13 cellular contexts compared by ENCODE assay signal in the genomic region with DNA sequence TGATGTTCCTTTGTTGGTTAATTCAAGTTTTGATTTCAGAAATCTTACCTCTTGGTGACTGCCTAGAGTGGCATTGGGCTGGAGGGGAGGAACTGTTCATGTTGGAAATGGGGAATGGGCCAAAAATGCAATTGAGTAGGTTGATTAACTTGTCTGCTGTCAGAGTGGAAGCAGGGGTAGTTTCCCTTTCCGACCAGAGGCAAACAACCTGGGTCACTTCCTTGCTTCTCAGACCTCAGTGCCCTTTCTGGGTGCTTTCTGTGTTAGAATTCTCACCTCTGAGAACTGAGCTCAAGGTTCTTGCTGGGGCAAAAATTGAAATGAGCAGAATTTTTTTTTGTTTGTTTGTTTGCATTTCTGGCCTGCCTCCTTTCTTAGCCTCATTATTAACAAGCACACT. TPM values are rescaled to one million over a fixed set of nuclear protein-coding genes. Genes with fewer than 3 reads are reported as not detected.
DNase-seq lines count a peak whose midpoint lies in the region; ATAC-seq, FAIRE-seq and TF ChIP-seq lines count a peak whose summit lies in the region.
"Had no signal": no experiment of that assay in that cellular context is flagged by ENCODE, and none has a peak within 500 bp of the region (broad histone marks: within the 10 kb centered on the region; RNA-seq: fewer than 3 reads in every experiment).

No MANE protein-coding gene starts in this region.

- intact Hi-C loops in GM12878 (cut with micrococcal nuclease; ENCODE audit: unreplicated experiment): loop anchor here (2.0 to 5.0 kb wide), 2 partner anchors 45 to 269 kb away; no protein-coding TSS in a partner anchor
- intact Hi-C loops in esophagus squamous epithelium (cut with DNase I): loop anchor here (10.0 kb wide), 1 partner anchor 83 kb away; no protein-coding TSS in a partner anchor

- H3K4me1 Mint-ChIP-seq in T-helper 17 cell: peaks cover 60% of the 10 kb centered on the region
- H3K4me1 Mint-ChIP-seq in stimulated activated naive B cell treated with anti-CD40 and anti-IgM and Interleukin-4, amounts not matched to agents 10 μg/mL and 1 μg/mL and 100 μg/mL, for 72 hours: peaks cover 8 to 17% of the 10 kb centered on the region in 2 donors

- peak overlapping the region; percentile 37 for H2AFZ ChIP-seq in GM12878 (ENCODE audit: control insufficient read depth, low read depth, low read length)

- no peak overlapping the region for H3K27ac ChIP-seq in GM12878 (ENCODE audit: control insufficient read depth, insufficient read depth)
- H3K27ac ChIP-seq in esophagus squamous epithelium: peak overlapping the region in 1 of 4 donors; percentile 97
- H3K27ac ChIP-seq: thyroid gland had no signal

- H3K36me3 ChIP-seq in GM12878 (ENCODE audit: control insufficient read depth in 2 of 2, insufficient read depth in 2 of 2, low read length in 1 of 2) (no peaks in the 10 kb centered on the region), esophagus squamous epithelium (no peaks in the 10 kb centered on the region)
- H3K36me3 ChIP-seq: ascending aorta, thyroid gland had no signal

- peaks cover 3% of the 10 kb centered on the region for H3K36me3 Mint-ChIP-seq in T-helper 17 cell (ENCODE audit: low read depth)
- H3K36me3 Mint-ChIP-seq in stimulated activated naive B cell treated with anti-CD40 and anti-IgM and Interleukin-4, amounts not matched to agents 10 μg/mL and 1 μg/mL and 100 μg/mL, for 72 hours: peaks cover 30 to 37% of the 10 kb centered on the region in 2 donors

- H3K4me1 ChIP-seq in GM12878 (ENCODE audit: control insufficient read depth, insufficient read depth, low read length) (peaks cover 10% of the 10 kb centered on the region; the same call in 1 of the 2 replicates), esophagus squamous epithelium (peaks cover 4 to 38% (median 20%) of the 10 kb centered on the region in 3 donors)

- no peaks in the 10 kb centered on the region for H3K27me3 Mint-ChIP-seq in T-helper 17 cell
- H3K27me3 Mint-ChIP-seq in stimulated activated naive B cell treated with anti-CD40 and anti-IgM and Interleukin-4, amounts not matched to agents 10 μg/mL and 1 μg/mL and 100 μg/mL, for 72 hours: no peaks in the 10 kb centered on the region

- peaks cover 30% of the 10 kb centered on the region for H3K79me2 ChIP-seq in GM12878 (ENCODE audit: control insufficient read depth, insufficient read depth, low read length)

- no TSS peak for BruUV-seq in GM12878 (replicated peaks; lab: Mats Ljungman, UMichigan)

- TF ChIP-seq POLR2A in GM12878 (IDR thresholded peaks at IDR 0.05; ENCODE audit: low read depth, low read length): no peak
- no peak for TF ChIP-seq POLR2A in esophagus squamous epithelium (IDR thresholded peaks at IDR 0.05)

- SMC1A ChIA-PET in GM12878 (lab: Charles Lee; ENCODE audit: uncharacterized antibody, unreplicated experiment): interaction anchor here (3.8 kb wide), 1 partner anchor 86 kb away, joined by 36 read pairs; no protein-coding TSS in a partner anchor

- DNase-seq in activated CD8-positive, alpha-beta memory T cell treated with anti-CD3 and anti-CD28 coated beads, Interleukin-2, amount 50 U/mL, for 4 hours: peak; percentile 25
- no peak for DNase-seq in activated CD8-positive, alpha-beta memory T cell treated with anti-CD3 and anti-CD28 coated beads for 24 hours
- DNase-seq in T-helper 17 cell (no peak), GM12878 (ENCODE audit: low read depth, low spot score) (no peak), inferior parietal cortex (ENCODE audit: extremely low spot score) (no peak), occipital lobe (lab: John Stamatoyannopoulos, UW) (no peak), esophagus squamous epithelium (lab: John Stamatoyannopoulos, UW) (no peak)
- DNase-seq in stimulated activated naive B cell treated with anti-CD40 and anti-IgM and Interleukin-4, amounts not matched to agents 10 μg/mL and 1 μg/mL and 100 μg/mL, for 72 hours: peak; percentile 35
- DNase-seq: NCI-H1092 treated with DMSO at 0.1 percent for 48 hours, SW 1271, thyroid gland had no signal

- H3K4me2 ChIP-seq in GM12878 (ENCODE audit: control insufficient read depth, insufficient read depth): peak overlapping the region; percentile 86; the same call in 1 of the 2 replicates

- in situ Hi-C loops in GM12878 (cut with MboI): loop anchor here (5.0 kb wide), 1 partner anchor 91 kb away; no protein-coding TSS in a partner anchor

- POLR2A ChIA-PET in GM12878 (lab: Charles Lee): no interaction called here

- H3K27me3 ChIP-seq in GM12878 (replicated peaks in 1 of 2; ENCODE audit: control insufficient read depth in 2 of 2, insufficient read depth in 2 of 2, low read length in 1 of 2): no peaks in the 10 kb centered on the region
- no peaks in the 10 kb centered on the region for H3K27me3 ChIP-seq in esophagus squamous epithelium
- H3K27me3 ChIP-seq: ascending aorta, thyroid gland had no signal

- H3K4me3 Mint-ChIP-seq in T-helper 17 cell: peak overlapping the region; percentile 81
- peak overlapping the region; percentile 42 to 46 for H3K4me3 Mint-ChIP-seq in stimulated activated naive B cell treated with anti-CD40 and anti-IgM and Interleukin-4, amounts not matched to agents 10 μg/mL and 1 μg/mL and 100 μg/mL, for 72 hours

- RAD21 ChIA-PET in GM12878 (lab: Charles Lee; ENCODE audit: unreplicated experiment): interaction anchor here (0.9 kb wide), 1 partner anchor 79 kb away, joined by 4 read pairs; no protein-coding TSS in a partner anchor

- H3K9me3 Mint-ChIP-seq in stimulated activated naive B cell treated with anti-CD40 and anti-IgM and Interleukin-4, amounts not matched to agents 10 μg/mL and 1 μg/mL and 100 μg/mL, for 72 hours: peaks cover 3 to 4% of the 10 kb centered on the region in 2 donors

- no peak for TF ChIP-seq RAD21 in GM12878 (IDR thresholded peaks at IDR 0.05; ENCODE audit: insufficient read depth, low read depth, low read length)

- FAIRE-seq in GM12878 (lab: Jason Lieb, UNC): no peak
- FAIRE-seq: D721Med had no signal

- H3K9me3 ChIP-seq in T-helper 17 cell (ENCODE audit: control insufficient read depth, low read length, poor library complexity, severe bottlenecking): no peaks in the 10 kb centered on the region
- no peaks in the 10 kb centered on the region; the same call in 2 of the 3 replicates for H3K9me3 ChIP-seq in GM12878 (replicated peaks; ENCODE audit: control insufficient read depth, insufficient read depth, low read length)
- no peaks in the 10 kb centered on the region for H3K9me3 ChIP-seq in esophagus squamous epithelium
- H3K9me3 ChIP-seq: ascending aorta, thyroid gland had no signal

- TF ChIP-seq CTCF in GM12878 (IDR thresholded peaks at IDR 0.05 in 2 of 3, conservative IDR thresholded peaks at IDR 0.05 in 1 of 3; ENCODE audit: control insufficient read depth in 2 of 3, extremely low read depth in 1 of 3, insufficient read depth in 1 of 3, low read depth in 3 of 3, low read length in 3 of 3) (no peak), esophagus squamous epithelium (IDR thresholded peaks at IDR 0.05) (no peak)

- no peak overlapping the region for H3K4me3 ChIP-seq in GM12878
- H3K4me3 ChIP-seq in esophagus squamous epithelium: no peak overlapping the region
- H3K4me3 ChIP-seq: thyroid gland had no signal

- H4K20me1 ChIP-seq in GM12878 (ENCODE audit: control insufficient read depth, insufficient read depth): no peaks in the 10 kb centered on the region

- TF ChIP-seq EP300 in GM12878 (IDR thresholded peaks at IDR 0.05; ENCODE audit: borderline replicate concordance in 1 of 2, control insufficient read depth in 1 of 2, low read depth in 2 of 2, low read length in 2 of 2): no peak

- ATAC-seq in T-helper 17 cell (no peak), GM12878 (no peak)
- no peak for ATAC-seq in stimulated activated naive B cell treated with anti-CD40 and anti-IgM and Interleukin-4, amounts not matched to agents 10 μg/mL and 1 μg/mL and 100 μg/mL, for 72 hours (replicated peaks)

- 0% methylated on average over 1 of the region's 1 CpG for WGBS in GM12878 (ENCODE audit: insufficient coverage, insufficient replicate concordance, low lambda C conversion rate, missing lambda C conversion rate)
- 38 to 87% methylated on average over 1 of the region's 1 CpG for WGBS in esophagus squamous epithelium, 2 donors

- peak overlapping the region; percentile 99 for H3K27ac Mint-ChIP-seq in T-helper 17 cell
- H3K27ac Mint-ChIP-seq in stimulated activated naive B cell treated with anti-CD40 and anti-IgM and Interleukin-4, amounts not matched to agents 10 μg/mL and 1 μg/mL and 100 μg/mL, for 72 hours: no peak overlapping the region

- CTCF ChIA-PET in GM12878 (lab: Yijun Ruan, JAX): interaction anchor here (0.6 to 3.9 kb wide), 7 partner anchors 80 to 815 kb away, joined by 3 to 30 read pairs (median 3); no protein-coding TSS in a partner anchor

- no peak overlapping the region for H3K9ac ChIP-seq in GM12878 (ENCODE audit: control insufficient read depth, insufficient read depth, low read length)

RNA-seq across cellular contexts. Expression of a gene that starts 2.3 kb away (rescaled TPM):
- total RNA-seq in T-helper 17 cell: 100 to 1,000 TPM; 185 to 188 TPM
- total RNA-seq in GM12878 (2013; cell fraction: nucleolus; rRNA removed): 166 and 176 TPM in 2 replicates
- total RNA-seq in GM12878 (2014; rRNA removed): 203 and 209 TPM in 2 replicates
- 126 and 139 TPM in 2 replicates for total RNA-seq in GM12878 (2014; rRNA removed; fragmentation: Illumina TruSeq; extraction: Trizol)
- 134 and 135 TPM in 2 replicates for total RNA-seq in GM12878 (2021)
- polyA plus RNA-seq in GM12878 (2011; ENCODE audit: low read depth): 70.7 TPM
- polyA plus RNA-seq in GM12878 (2011; rRNA removed): 175 and 192 TPM in 2 replicates
- 159 and 184 TPM in 2 replicates for polyA plus RNA-seq in GM12878 (2011; cell fraction: cytosol; rRNA removed)
- polyA plus RNA-seq in GM12878 (2011; cell fraction: nucleus; rRNA removed): 112 and 153 TPM in 2 replicates
- 108 and 148 TPM in 2 replicates for polyA plus RNA-seq in GM12878 (2012)
- polyA plus RNA-seq in GM12878 (2014; fragmentation: Illumina TruSeq; extraction: Trizol): 146 and 160 TPM in 2 replicates
- 100 to 1,000 TPM in 1 of 2 experiments, 10 to 100 TPM in 1; 65.4 to 101 TPM for polyA plus RNA-seq in GM12878 (2014; fragmentation: Nextera tagmentation; extraction: Ambion mirVana)
- 103 and 113 TPM in 2 replicates for polyA plus RNA-seq in GM12878 (2014; rRNA removed)
- 100 to 1,000 TPM; 138 to 151 TPM for polyA plus RNA-seq in GM12878 (2016; fragmentation: Nextera tagmentation; extraction: Ambion mirVana)
- polyA minus RNA-seq in GM12878 (2011; rRNA and poly(A)+ RNA removed): 250 and 302 TPM in 2 replicates
- polyA minus RNA-seq in GM12878 (2011; cell fraction: cytosol; rRNA and poly(A)+ RNA removed): 74.3 and 110 TPM in 2 replicates
- polyA minus RNA-seq in GM12878 (2011; cell fraction: nucleus; rRNA and poly(A)+ RNA removed): 65.3 and 71.5 TPM in 2 replicates
- 81.9 TPM for total RNA-seq in occipital lobe
- 100 to 1,000 TPM in 2 of 4 donors, 10 to 100 TPM in 2; 60.1 to 120 (median 108) TPM for total RNA-seq in esophagus squamous epithelium

RNA-seq across cellular contexts. Expression of a gene that starts 37.4 kb away (rescaled TPM):
- total RNA-seq in T-helper 17 cell (10 to 100 TPM; 52.7 to 54.1 TPM), GM12878 (2014; rRNA removed) (1.7 and 2.0 TPM in 2 replicates), GM12878 (2014; rRNA removed; fragmentation: Illumina TruSeq; extraction: Trizol) (1.9 and 2.1 TPM in 2 replicates), GM12878 (2021) (3.1 and 5.2 TPM in 2 replicates), occipital lobe (28.7 TPM), esophagus squamous epithelium (10 to 100 TPM; 10.1 to 21.7 (median 18.6) TPM)
- total RNA-seq in GM12878 (2013; cell fraction: nucleolus; rRNA removed): 47.9 and 54.4 TPM in 2 replicates
- polyA plus RNA-seq in GM12878 (2011; ENCODE audit: low read depth): 3.9 TPM
- polyA plus RNA-seq in GM12878 (2011; rRNA removed) (12.9 and 16.3 TPM in 2 replicates), GM12878 (2014; fragmentation: Illumina TruSeq; extraction: Trizol) (3.6 and 4.2 TPM in 2 replicates), GM12878 (2014; fragmentation: Nextera tagmentation; extraction: Ambion mirVana) (under 1 TPM; 0.50 to 0.64 TPM), GM12878 (2014; rRNA removed) (2.9 and 3.6 TPM in 2 replicates), GM12878 (2016; fragmentation: Nextera tagmentation; extraction: Ambion mirVana) (1 to 10 TPM; 1.5 to 2.4 TPM)
- polyA plus RNA-seq in GM12878 (2011; cell fraction: cytosol; rRNA removed): 18.6 and 19.4 TPM in 2 replicates
- polyA plus RNA-seq in GM12878 (2011; cell fraction: nucleus; rRNA removed): 96.2 and 117 TPM in 2 replicates
- 4.9 and 5.4 TPM in 2 replicates for polyA plus RNA-seq in GM12878 (2012)
- 10.8 and 12.0 TPM in 2 replicates for polyA minus RNA-seq in GM12878 (2011; rRNA and poly(A)+ RNA removed)
- polyA minus RNA-seq in GM12878 (2011; cell fraction: cytosol; rRNA and poly(A)+ RNA removed): 7.2 and 9.0 TPM in 2 replicates
- 5.4 and 9.3 TPM in 2 replicates for polyA minus RNA-seq in GM12878 (2011; cell fraction: nucleus; rRNA and poly(A)+ RNA removed)

RNA-seq across cellular contexts. Expression of a gene that starts 37.6 kb away (rescaled TPM):
- 10 to 100 TPM in 1 of 2 donors, 1 to 10 TPM in 1; 9.9 to 22.2 TPM for total RNA-seq in T-helper 17 cell
- 10.8 and 18.1 TPM in 2 replicates for total RNA-seq in GM12878 (2013; cell fraction: nucleolus; rRNA removed)
- 3.3 and 5.2 TPM in 2 replicates for total RNA-seq in GM12878 (2014; rRNA removed)
- 2.4 and 3.5 TPM in 2 replicates for total RNA-seq in GM12878 (2014; rRNA removed; fragmentation: Illumina TruSeq; extraction: Trizol)
- 2.1 and 2.3 TPM in 2 replicates for total RNA-seq in GM12878 (2021)
- 2.8 TPM for polyA plus RNA-seq in GM12878 (2011; ENCODE audit: low read depth)
- 5.5 and 7.3 TPM in 2 replicates for polyA plus RNA-seq in GM12878 (2011; rRNA removed)
- 3.9 and 4.3 TPM in 2 replicates for polyA plus RNA-seq in GM12878 (2011; cell fraction: cytosol; rRNA removed)
- 2.6 and 2.7 TPM in 2 replicates for polyA plus RNA-seq in GM12878 (2011; cell fraction: nucleus; rRNA removed)
- polyA plus RNA-seq in GM12878 (2012): 1.4 and 1.8 TPM in 2 replicates
- polyA plus RNA-seq in GM12878 (2014; fragmentation: Illumina TruSeq; extraction: Trizol): 3.4 and 3.7 TPM in 2 replicates
- 1 to 10 TPM; 6.3 to 6.5 TPM for polyA plus RNA-seq in GM12878 (2014; fragmentation: Nextera tagmentation; extraction: Ambion mirVana)
- polyA plus RNA-seq in GM12878 (2014; rRNA removed): 2.4 and 2.7 TPM in 2 replicates
- polyA plus RNA-seq in GM12878 (2016; fragmentation: Nextera tagmentation; extraction: Ambion mirVana): 1 to 10 TPM; 4.0 to 4.5 TPM
- polyA minus RNA-seq in GM12878 (2011; rRNA and poly(A)+ RNA removed): 5.2 and 5.6 TPM in 2 replicates
- 2.5 and 3.9 TPM in 2 replicates for polyA minus RNA-seq in GM12878 (2011; cell fraction: cytosol; rRNA and poly(A)+ RNA removed)
- 4.2 and 5.7 TPM in 2 replicates for polyA minus RNA-seq in GM12878 (2011; cell fraction: nucleus; rRNA and poly(A)+ RNA removed)
- 7.8 TPM for total RNA-seq in occipital lobe
- total RNA-seq in esophagus squamous epithelium: 1 to 10 TPM in 1 of 4 donors, under 1 TPM in 3; 0.48 to 2.7 (median 0.75) TPM

Comparison
In these comparisons a context has a peak if more than half of its experiments do, and no peak if none do; other contexts are left out.
1. DNase-seq: peak in activated CD8-positive, alpha-beta memory T cell treated with anti-CD3 and anti-CD28 coated beads, Interleukin-2, amount 50 U/mL, for 4 hours (single experiment) and stimulated activated naive B cell treated with anti-CD40 and anti-IgM and Interleukin-4, amounts not matched to agents 10 μg/mL and 1 μg/mL and 100 μg/mL, for 72 hours (single experiment); none in activated CD8-positive, alpha-beta memory T cell treated with anti-CD3 and anti-CD28 coated beads for 24 hours (single experiment), T-helper 17 cell (0 of 3), GM12878 (single experiment), inferior parietal cortex (single experiment), occipital lobe (single experiment) and esophagus squamous epithelium (single experiment).